ENCODE assay signal across 9 cellular contexts in the genomic region with DNA sequence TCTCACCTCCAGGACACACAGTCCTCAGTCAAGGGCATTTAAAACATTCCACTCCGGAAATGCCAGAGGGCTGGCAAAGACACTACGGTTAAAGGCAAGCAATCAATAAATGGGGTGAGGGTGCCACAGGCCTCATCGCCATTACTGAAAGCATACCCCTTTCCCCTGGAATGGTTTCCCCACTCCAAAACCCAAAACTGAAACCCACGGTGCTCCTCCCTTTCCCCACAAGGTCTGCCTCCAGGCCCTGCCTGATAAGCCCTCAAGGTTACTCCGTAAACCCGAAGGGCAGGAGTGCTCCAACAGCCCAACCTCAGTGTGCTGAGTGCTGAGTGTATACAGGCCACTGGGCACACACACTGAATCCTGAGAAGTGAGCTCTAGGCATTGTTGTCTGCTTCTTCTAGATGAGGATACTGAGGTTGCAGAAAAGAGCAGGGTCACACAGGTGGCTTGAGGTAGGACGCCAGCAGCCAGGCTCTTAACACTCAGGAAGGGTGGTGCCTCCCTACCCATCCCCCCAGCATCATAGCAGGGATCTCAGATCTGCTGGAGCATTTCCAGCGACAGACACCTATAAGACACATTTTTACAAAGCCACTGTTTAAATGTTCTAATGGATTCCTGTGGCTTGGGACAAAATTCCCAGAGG. TPM values are rescaled to one million over a fixed set of nuclear protein-coding genes. Genes with fewer than 3 reads are reported as not detected.
DNase-seq lines count a peak whose midpoint lies in the region; ATAC-seq and TF ChIP-seq lines count a peak whose summit lies in the region.
"Had no signal": no experiment of that assay in that cellular context is flagged by ENCODE, and none has a peak within 500 bp of the region (broad histone marks: within the 10 kb centered on the region; RNA-seq: fewer than 3 reads in every experiment).

No MANE protein-coding gene starts in this region.

- no peak for TF ChIP-seq CTCF in gastroesophageal sphincter (IDR thresholded peaks at IDR 0.05)

- H3K27ac Mint-ChIP-seq in activated CD4-positive, alpha-beta T cell treated with anti-CD3 and anti-CD28 coated beads for 36 hours = no peak overlapping the region
- H3K27ac Mint-ChIP-seq in stimulated activated naive B cell treated with anti-CD40 and anti-IgM and Interleukin-4, amounts not matched to agents 10 μg/mL and 1 μg/mL and 100 μg/mL, for 72 hours = peak overlapping the region; percentile 92

- no peaks in the 10 kb centered on the region for H3K9me3 Mint-ChIP-seq in activated CD4-positive, alpha-beta T cell treated with anti-CD3 and anti-CD28 coated beads for 36 hours (ENCODE audit: low read depth)
- H3K9me3 Mint-ChIP-seq in stimulated activated naive B cell treated with anti-CD40 and anti-IgM and Interleukin-4, amounts not matched to agents 10 μg/mL and 1 μg/mL and 100 μg/mL, for 72 hours = no peaks in the 10 kb centered on the region

- no peaks in the 10 kb centered on the region for H3K27me3 Mint-ChIP-seq in activated CD4-positive, alpha-beta T cell treated with anti-CD3 and anti-CD28 coated beads for 36 hours
- H3K27me3 Mint-ChIP-seq in stimulated activated naive B cell treated with anti-CD40 and anti-IgM and Interleukin-4, amounts not matched to agents 10 μg/mL and 1 μg/mL and 100 μg/mL, for 72 hours = no peaks in the 10 kb centered on the region

- intact Hi-C loops in activated CD4-positive, alpha-beta T cell treated with anti-CD3 and anti-CD28 coated beads for 36 hours (cut with DNase I, micrococcal nuclease) = loop anchor here in 1 of 2 experiments (1.0 kb wide), 1 partner anchor 23 kb away; no protein-coding TSS in a partner anchor

- peaks cover 5% of the 10 kb centered on the region for H3K36me3 Mint-ChIP-seq in activated CD4-positive, alpha-beta T cell treated with anti-CD3 and anti-CD28 coated beads for 36 hours (ENCODE audit: low read depth)
- H3K36me3 Mint-ChIP-seq in stimulated activated naive B cell treated with anti-CD40 and anti-IgM and Interleukin-4, amounts not matched to agents 10 μg/mL and 1 μg/mL and 100 μg/mL, for 72 hours = peaks cover 0 to 2% of the 10 kb centered on the region in 2 donors

- no peaks in the 10 kb centered on the region for H3K9me3 ChIP-seq in gastroesophageal sphincter

- CTCF ChIA-PET in activated CD4-positive, alpha-beta T cell treated with anti-CD3 and anti-CD28 coated beads for 36 hours (lab: Charles Lee) = interaction anchor here (0.7 to 1.6 kb wide), 3 partner anchors 23 to 118 kb away, joined by 3 to 4 read pairs (median 4); no protein-coding TSS in a partner anchor

- no peak overlapping the region for H3K27ac ChIP-seq in gastroesophageal sphincter

- TF ChIP-seq POLR2A in gastroesophageal sphincter (IDR thresholded peaks at IDR 0.05) = no peak

- peaks cover 85% of the 10 kb centered on the region for H3K4me1 Mint-ChIP-seq in activated CD4-positive, alpha-beta T cell treated with anti-CD3 and anti-CD28 coated beads for 36 hours
- H3K4me1 Mint-ChIP-seq in stimulated activated naive B cell treated with anti-CD40 and anti-IgM and Interleukin-4, amounts not matched to agents 10 μg/mL and 1 μg/mL and 100 μg/mL, for 72 hours = peaks cover 40 to 41% of the 10 kb centered on the region in 2 donors

- 80 to 83% methylated on average over 6 of the region's 8 CpGs for WGBS in gastroesophageal sphincter (ENCODE audit: low coverage in 1 of 2), 2 donors

- TF ChIP-seq EP300 in gastroesophageal sphincter (IDR thresholded peaks at IDR 0.05) = no peak

- H3K36me3 ChIP-seq in gastroesophageal sphincter = peaks cover 0 to 10% of the 10 kb centered on the region in 2 donors

- ATAC-seq in activated CD4-positive, alpha-beta T cell treated with anti-CD3 and anti-CD28 coated beads for 36 hours = peak; percentile 13
- no peak for ATAC-seq in stimulated activated naive B cell treated with anti-CD40 and anti-IgM and Interleukin-4, amounts not matched to agents 10 μg/mL and 1 μg/mL and 100 μg/mL, for 72 hours (replicated peaks)
- ATAC-seq in HG03039 (IDR thresholded peaks at IDR 0.05; ENCODE audit: unreplicated experiment) = no peak
- ATAC-seq in gastroesophageal sphincter = no peak

- H3K27me3 ChIP-seq in gastroesophageal sphincter = no peaks in the 10 kb centered on the region

- H3K4me1 ChIP-seq in gastroesophageal sphincter = peaks cover 0 to 87% (median 13%) of the 10 kb centered on the region in 3 donors

- H3K4me3 Mint-ChIP-seq in activated CD4-positive, alpha-beta T cell treated with anti-CD3 and anti-CD28 coated beads for 36 hours = no peak overlapping the region
- H3K4me3 Mint-ChIP-seq in stimulated activated naive B cell treated with anti-CD40 and anti-IgM and Interleukin-4, amounts not matched to agents 10 μg/mL and 1 μg/mL and 100 μg/mL, for 72 hours = no peak overlapping the region

- no peak for DNase-seq in activated CD4-positive, alpha-beta T cell treated with anti-CD3 and anti-CD28 coated beads for 36 hours
- DNase-seq in activated CD4-positive, alpha-beta T cell treated with anti-CD3 and anti-CD28 coated beads for 1 hour = no peak
- DNase-seq in OCI-M1 (lab: John Stamatoyannopoulos, UW) = peak; percentile 88
- peak; percentile 20 for DNase-seq in hepatic stellate cell (ENCODE audit: low spot score)
- DNase-seq in stimulated activated naive B cell treated with anti-CD40 and anti-IgM and Interleukin-4, amounts not matched to agents 10 μg/mL and 1 μg/mL and 100 μg/mL, for 72 hours = no peak
- no peak for DNase-seq in cortex of kidney (lab: John Stamatoyannopoulos, UW)
- DNase-seq: retina had no signal

- no peak overlapping the region for H3K4me3 ChIP-seq in gastroesophageal sphincter

- POLR2A ChIA-PET in activated CD4-positive, alpha-beta T cell treated with anti-CD3 and anti-CD28 coated beads for 36 hours (lab: Charles Lee) = no interaction called here

RNA-seq across cellular contexts. Expression of a gene that starts 29.0 kb away (rescaled TPM):
- total RNA-seq in activated CD4-positive, alpha-beta T cell treated with anti-CD3 and anti-CD28 coated beads for 36 hours = 10 to 100 TPM; 40.3 to 64.2 TPM
- total RNA-seq in gastroesophageal sphincter = 10 to 100 TPM; 40.8 to 46.7 (median 45.5) TPM

Comparison
In these comparisons a context has a peak if more than half of its experiments do, and no peak if none do; other contexts are left out.
1. DNase-seq: peak in OCI-M1 (single experiment) and hepatic stellate cell (single experiment); none in activated CD4-positive, alpha-beta T cell treated with anti-CD3 and anti-CD28 coated beads for 36 hours (single experiment), activated CD4-positive, alpha-beta T cell treated with anti-CD3 and anti-CD28 coated beads for 1 hour (single experiment), stimulated activated naive B cell treated with anti-CD40 and anti-IgM and Interleukin-4, amounts not matched to agents 10 μg/mL and 1 μg/mL and 100 μg/mL, for 72 hours (single experiment) and cortex of kidney (single experiment).